1 cellular context compared by ENCODE assay signal in genomic region chrX:40082447-40083119, GRCh38.
TF ChIP-seq lines count a peak whose summit lies in the region.

No MANE protein-coding gene starts in this region.

TF ChIP-seq in K562, 482 proteins besides CTCF, POLR2A, EP300 and RAD21:
- TF ChIP-seq TCF7L2 (IDR thresholded peaks at IDR 0.05; ENCODE audit: low read depth, low read length): no peak
- TF ChIP-seq MEF2D (tag; conservative IDR thresholded peaks at IDR 0.05; ENCODE audit: low read depth): 0 out of 2 replicates have a peak, but pooled peaks have one; percentile 25
- peak; percentile 16 for TF ChIP-seq PRDM10 (IDR thresholded peaks at IDR 0.05; ENCODE audit: partially characterized antibody)
